In the genomic region with DNA sequence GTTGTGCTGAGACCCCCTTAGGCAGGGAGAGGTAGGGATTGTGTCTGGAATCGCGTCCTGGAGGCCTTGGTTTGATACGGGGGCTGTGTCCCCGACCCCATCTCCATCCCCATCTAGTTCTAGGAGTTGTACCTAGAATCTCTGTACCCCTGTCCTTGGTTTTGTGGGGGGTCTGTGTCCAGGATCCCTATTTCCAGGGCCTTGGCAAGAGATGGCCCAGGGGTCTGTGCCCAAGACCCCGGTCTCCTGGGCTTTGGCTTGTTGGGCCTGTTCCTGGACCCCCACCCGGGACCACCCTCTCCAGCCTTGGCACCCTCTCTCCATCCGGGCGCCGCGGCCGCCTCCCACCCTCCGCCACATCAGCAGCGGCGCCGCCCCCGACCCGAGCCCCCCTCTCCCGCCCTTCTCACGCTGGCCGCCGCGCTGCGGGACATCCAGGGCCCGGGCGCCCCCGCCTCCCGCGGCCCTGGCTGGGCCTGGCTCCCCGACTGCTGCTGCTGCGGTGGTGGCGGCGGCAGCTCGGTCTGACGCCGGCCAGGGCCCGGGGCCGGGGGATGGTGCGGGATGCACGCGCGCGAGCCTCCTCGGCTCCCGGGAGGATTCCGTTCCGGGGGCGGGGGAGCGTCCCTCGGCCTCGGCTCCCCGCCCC, we compare ENCODE assay signal across 8 cellular contexts. TPM values are rescaled to one million over a fixed set of nuclear protein-coding genes. Genes with fewer than 3 reads are reported as not detected.
DNase-seq lines count a peak whose midpoint lies in the region; ATAC-seq and TF ChIP-seq lines count a peak whose summit lies in the region.

A gene (minus strand): TSS at position 602 of the 649 bp plus-strand sequence. CDS start 168 bp downstream, at position 434.

- intact Hi-C loops in uterus (cut with DNase I; ENCODE audit: low total_unique reads) = no loop called here

- H3K36me3 ChIP-seq in KMS-11 (ENCODE audit: insufficient read depth) = no peaks in the 10 kb centered on the region
- H3K36me3 ChIP-seq in uterus = no peaks in the 10 kb centered on the region

- H3K4me1 ChIP-seq in KMS-11 (ENCODE audit: low read depth, poor library complexity, severe bottlenecking) (peaks cover 26% of the 10 kb centered on the region), mononuclear cell (ENCODE audit: insufficient read depth, low read length) (peaks cover 35% of the 10 kb centered on the region), uterus (peaks cover 0 to 8% of the 10 kb centered on the region in 2 donors)

- H3K4me3 ChIP-seq in KMS-11 (IDR thresholded peaks at IDR 0.05; ENCODE audit: insufficient read depth, low read depth, low read length) (no peak within 1 kb of the TSS), mononuclear cell (ENCODE audit: low read length) (peak within 1 kb of the TSS; percentile 50), uterus (peak within 1 kb of the TSS; percentile 48 to 88)

- TF ChIP-seq POLR2A in uterus (IDR thresholded peaks at IDR 0.05) = peak; percentile 46 to 84

- H4K20me1 ChIP-seq in KMS-11 (ENCODE audit: insufficient read depth) = no peaks in the 10 kb centered on the region

- no peaks in the 10 kb centered on the region for H3K27me3 ChIP-seq in KMS-11 (ENCODE audit: insufficient read depth, low read depth)
- no peaks in the 10 kb centered on the region for H3K27me3 ChIP-seq in mononuclear cell (ENCODE audit: insufficient read depth, low read length)
- H3K27me3 ChIP-seq in uterus = no peaks in the 10 kb centered on the region

- no peak for ATAC-seq in HG03196 (IDR thresholded peaks at IDR 0.05; ENCODE audit: unreplicated experiment)

- no peaks in the 10 kb centered on the region for H3K9me3 ChIP-seq in mononuclear cell (ENCODE audit: low read depth, low read length)
- no peaks in the 10 kb centered on the region for H3K9me3 ChIP-seq in uterus

- H2AFZ ChIP-seq in KMS-11 (ENCODE audit: low read depth) = peak within 1 kb of the TSS; percentile 68

- no peak for TF ChIP-seq CTCF in KMS-11 (conservative IDR thresholded peaks at IDR 0.05; ENCODE audit: low read depth, low read length)
- no peak for TF ChIP-seq CTCF in uterus (IDR thresholded peaks at IDR 0.05)

- peak within 1 kb of the TSS; percentile 97 for H3K9ac ChIP-seq in KMS-11

- H3K4me2 ChIP-seq in KMS-11 = peak within 1 kb of the TSS; percentile 84

- 0 out of 2 replicates have a peak, but pooled peaks cover 5% of the 10 kb centered on the region for H3K79me2 ChIP-seq in KMS-11 (ENCODE audit: insufficient read depth, low read depth)

- peak within 1 kb of the TSS; percentile 89 for H3K27ac ChIP-seq in KMS-11
- H3K27ac ChIP-seq in cingulate gyrus (ENCODE audit: low read depth, low read length) = peak within 1 kb of the TSS; percentile 91
- H3K27ac ChIP-seq in uterus = peak within 1 kb of the TSS; percentile 88 to 94

- DNase-seq in Daoy (ENCODE audit: low read depth) (no peak), uterus (peak in 1 of 2 donors; percentile 53), epidermal melanocyte (ENCODE audit: insufficient read length, low spot score) (no peak), NK-92 (lab: John Stamatoyannopoulos, UW; ENCODE audit: unreplicated experiment) (no peak)

RNA-seq across cellular contexts. Expression of the gene that starts here (rescaled TPM):
- total RNA-seq in Daoy (2014; rRNA removed; shearing (Covaris generic)) = 16.4 and 22.7 TPM in 2 replicates
- total RNA-seq in mononuclear cell = 3.1 TPM
- 10 to 100 TPM; 18.8 to 90.5 (median 44.3) TPM for total RNA-seq in uterus
